ENCODE assay signal across 8 cellular contexts in genomic region chr19:47111081-47111589, GRCh38. TPM values are rescaled to one million over a fixed set of nuclear protein-coding genes. Genes with fewer than 3 reads are reported as not detected.
DNase-seq lines count a peak whose midpoint lies in the region; ATAC-seq and TF ChIP-seq lines count a peak whose summit lies in the region.

No MANE protein-coding gene starts in this region.

- H3K4me3 ChIP-seq in RWPE2 (ENCODE audit: severe bottlenecking) (peak overlapping the region; percentile 65), ascending aorta (peak overlapping the region; percentile 87 to 97), iPS-20b (ENCODE audit: low read length) (peak overlapping the region; percentile 90)

- H3K27ac ChIP-seq in RWPE2 (ENCODE audit: poor library complexity, severe bottlenecking) (peak overlapping the region; percentile 94), ascending aorta (peak overlapping the region; percentile 100), iPS-20b (ENCODE audit: low read length) (peak overlapping the region; percentile 99)

- in situ Hi-C loops in GM13976 (cut with MboI; ENCODE audit: low sequenced_read_pairs, unreplicated experiment) = no loop called here

- peak overlapping the region; percentile 100 for H3K9ac ChIP-seq in iPS-20b (ENCODE audit: low read depth, low read length)

- no peaks in the 10 kb centered on the region for H3K9me3 ChIP-seq in RWPE2 (ENCODE audit: severe bottlenecking)
- no peaks in the 10 kb centered on the region for H3K9me3 ChIP-seq in ascending aorta
- no peaks in the 10 kb centered on the region for H3K9me3 ChIP-seq in iPS-20b (ENCODE audit: insufficient read depth, low read depth, low read length)

- H3K27me3 ChIP-seq in RWPE2 (ENCODE audit: insufficient read depth, poor library complexity, severe bottlenecking) (no peaks in the 10 kb centered on the region), ascending aorta (no peaks in the 10 kb centered on the region), iPS-20b (ENCODE audit: insufficient read depth, low read length) (no peaks in the 10 kb centered on the region)

- DNase-seq in GM13976 (ENCODE audit: low spot score) (peak; percentile 45), RWPE2 (ENCODE audit: low spot score) (no peak), ascending aorta (ENCODE audit: low spot score in 2 of 2) (no peak), NCI-H187 treated with DMSO at 0.1 percent for 48 hours (lab: John Stamatoyannopoulos, UW) (no peak), AG08395 (ENCODE audit: low spot score) (no peak)
- peak; percentile 54 to 61 for DNase-seq in stimulated activated CD4-positive, alpha-beta T cell treated with anti-CD3 and anti-CD28 coated beads, Interleukin-2, amount 100 ng/mL, for 24 hours

- H3K4me1 ChIP-seq in RWPE2 (ENCODE audit: insufficient read depth, poor library complexity, severe bottlenecking) = peaks cover 33% of the 10 kb centered on the region
- peaks cover 6 to 32% of the 10 kb centered on the region in 2 donors for H3K4me1 ChIP-seq in ascending aorta
- H3K4me1 ChIP-seq in iPS-20b (ENCODE audit: insufficient read depth, low read length) = peaks cover 31% of the 10 kb centered on the region

- intact Hi-C loops in ascending aorta (cut with DNase I) = no loop called here

- no peak for ATAC-seq in RWPE2 (ENCODE audit: low read depth)
- ATAC-seq in GM18517 (IDR thresholded peaks at IDR 0.05; ENCODE audit: unreplicated experiment) = no peak

- no peak for TF ChIP-seq CTCF in GM13976 (IDR thresholded peaks at IDR 0.05; ENCODE audit: borderline replicate concordance, control extremely low read depth, extremely low read depth, insufficient read depth, missing control alignments)
- TF ChIP-seq CTCF in RWPE2 (IDR thresholded peaks at IDR 0.05; ENCODE audit: poor library complexity, severe bottlenecking) = no peak
- TF ChIP-seq CTCF in ascending aorta (IDR thresholded peaks at IDR 0.05) = no peak

- peaks cover 18% of the 10 kb centered on the region for H3K36me3 ChIP-seq in RWPE2 (ENCODE audit: low read depth)
- no peaks in the 10 kb centered on the region for H3K36me3 ChIP-seq in ascending aorta
- H3K36me3 ChIP-seq in iPS-20b (ENCODE audit: insufficient read depth, low read depth, low read length) = peaks cover 24% of the 10 kb centered on the region

RNA-seq across cellular contexts. Expression of gene ZC3H4, which starts 2.4 kb away (rescaled TPM):
- 24.6 TPM for total RNA-seq in ascending aorta

RNA-seq across cellular contexts. Expression of gene SAE1, which starts 19.5 kb away (rescaled TPM):
- 54.4 TPM for total RNA-seq in ascending aorta

Comparison
In these comparisons a context has a peak if more than half of its experiments do, and no peak if none do; other contexts are left out.
1. DNase-seq: peak in GM13976 (single experiment) and stimulated activated CD4-positive, alpha-beta T cell treated with anti-CD3 and anti-CD28 coated beads, Interleukin-2, amount 100 ng/mL, for 24 hours (2 of 2); none in RWPE2 (single experiment), ascending aorta (0 of 2), NCI-H187 treated with DMSO at 0.1 percent for 48 hours (single experiment) and AG08395 (single experiment).
2. Peak in every context shown above with its lines, with median percentiles within 50 percentile points of each other: H3K27ac ChIP-seq and H3K4me3 ChIP-seq.